In the genomic region with DNA sequence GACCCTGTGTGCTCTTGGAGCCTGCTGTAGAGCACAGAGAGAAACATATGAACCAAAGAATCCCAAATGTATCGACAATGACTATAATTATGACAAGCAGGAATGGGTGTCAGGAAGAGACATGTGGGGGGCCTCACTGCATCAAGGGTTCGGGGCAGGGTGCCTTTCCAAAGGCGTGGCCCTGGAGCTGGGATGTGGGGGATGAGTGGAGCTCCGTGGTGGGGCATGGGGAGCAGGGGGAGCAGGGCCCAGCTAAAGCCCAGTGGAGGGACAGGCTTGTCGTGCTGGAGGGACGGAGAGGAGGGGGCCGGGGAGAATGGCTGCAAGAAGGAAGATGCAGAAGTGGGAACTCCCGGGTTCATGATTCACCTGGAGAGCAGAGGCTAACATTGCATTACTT, we compare ENCODE assay signal across 19 cellular contexts.
A peak's percentile ranks its signal among the peaks of the same experiment; 100 is the strongest.
DNase-seq lines count a peak whose midpoint lies in the region; ATAC-seq, FAIRE-seq and TF ChIP-seq lines count a peak whose summit lies in the region.
"Had no signal": no experiment of that assay in that cellular context is flagged by ENCODE, and none has a peak within 500 bp of the region (broad histone marks: within the 10 kb centered on the region; RNA-seq: fewer than 3 reads in every experiment).

No MANE protein-coding gene starts in this region.

- H3K4me1 ChIP-seq in GM23338 (ENCODE audit: insufficient read depth) = peaks cover 7% of the 10 kb centered on the region
- no peaks in the 10 kb centered on the region for H3K4me1 ChIP-seq in kidney (ENCODE audit: control insufficient read depth in 1 of 2, insufficient read depth in 1 of 2, low read depth in 1 of 2, low read length in 2 of 2)
- H3K4me1 ChIP-seq: BE2C, HAP-1 had no signal

- peak overlapping the region; percentile 90 for H2AFZ ChIP-seq in GM23338

- TF ChIP-seq CTCF in GM23338 (conservative IDR thresholded peaks at IDR 0.05; ENCODE audit: low read depth in 2 of 2) (no peak), kidney (IDR thresholded peaks at IDR 0.05; ENCODE audit: borderline replicate concordance, extremely low read depth, insufficient read depth) (no peak)

- DNase-seq in GM23338 (ENCODE audit: low spot score) (no peak), NCI-H2227 (lab: John Stamatoyannopoulos, UW; ENCODE audit: unreplicated experiment) (peak; percentile 44), kidney (peak; percentile 31), posterior vena cava (ENCODE audit: low spot score) (peak; percentile 16), NCI-H446 (lab: John Stamatoyannopoulos, UW) (no peak), amygdala (lab: John Stamatoyannopoulos, UW) (no peak)
- DNase-seq: CD4-positive, CD25-positive, alpha-beta regulatory T cell; DMS79; KBM-7; NCI-H1092 treated with DMSO at 0.1 percent for 48 hours; NCI-H1436 treated with DMSO at 0.1 percent for 48 hours; NCI-H2029; NCI-H526; SHP77 treated with DMSO at 0.1 percent for 48 hours had no signal

- FAIRE-seq in kidney (lab: Jason Lieb, UNC) = no peak
- FAIRE-seq: HepG2 had no signal

- no peak overlapping the region for H3K4me3 Mint-ChIP-seq in GM23338
- H3K4me3 Mint-ChIP-seq: CD4-positive, CD25-positive, alpha-beta regulatory T cell had no signal

- H3K9me3 Mint-ChIP-seq in GM23338 = no peaks in the 10 kb centered on the region
- H3K9me3 Mint-ChIP-seq: CD4-positive, CD25-positive, alpha-beta regulatory T cell had no signal

- no peak overlapping the region for H3K27ac Mint-ChIP-seq in GM23338

- H3K4me3 ChIP-seq in GM23338 (no peak overlapping the region), kidney (ENCODE audit: low read length in 2 of 2) (no peak overlapping the region)
- H3K4me3 ChIP-seq: HAP-1 had no signal

- no peaks in the 10 kb centered on the region for H3K27me3 ChIP-seq in GM23338 (ENCODE audit: insufficient read depth)
- H3K27me3 ChIP-seq: BE2C had no signal

- intact Hi-C loops in kidney (cut with DNase I) (no loop called here), posterior vena cava (cut with DNase I) (loop anchor here in 1 of 2 donors (10.0 kb wide), 1 partner anchor 1080 kb away; no protein-coding TSS in a partner anchor)

- H3K79me2 ChIP-seq in GM23338 (replicated peaks; ENCODE audit: insufficient read depth) = no peaks in the 10 kb centered on the region

- H3K9me3 ChIP-seq in kidney (ENCODE audit: control insufficient read depth in 1 of 2, low read length in 2 of 2) = no peaks in the 10 kb centered on the region
- H3K9me3 ChIP-seq: BE2C, HAP-1, SK-N-SH had no signal

- no peak for ATAC-seq in GM23338
- no peak for ATAC-seq in HG03039 (IDR thresholded peaks at IDR 0.05; ENCODE audit: unreplicated experiment)

- H3K36me3 ChIP-seq in GM23338 (ENCODE audit: insufficient read depth) = no peaks in the 10 kb centered on the region
- H3K36me3 ChIP-seq in kidney (ENCODE audit: control insufficient read depth in 1 of 2, insufficient read depth in 2 of 2, low read length in 2 of 2) = no peaks in the 10 kb centered on the region
- H3K36me3 ChIP-seq: BE2C, HAP-1 had no signal

- H3F3A ChIP-seq in GM23338 (replicated peaks; ENCODE audit: low read depth) = no peaks in the 10 kb centered on the region

- H3K36me3 Mint-ChIP-seq in GM23338 (ENCODE audit: low read depth) = no peaks in the 10 kb centered on the region
- H3K36me3 Mint-ChIP-seq: CD4-positive, CD25-positive, alpha-beta regulatory T cell had no signal

- H3K27ac ChIP-seq in GM23338 (ENCODE audit: low read depth) (no peak overlapping the region), kidney (ENCODE audit: low read depth in 2 of 2, low read length in 2 of 2) (no peak overlapping the region)

- peak overlapping the region; percentile 14; the same call in 1 of the 2 replicates for H3K4me2 ChIP-seq in GM23338
- H3K4me2 ChIP-seq: SK-N-SH had no signal

- peaks cover 13% of the 10 kb centered on the region for H3K27me3 Mint-ChIP-seq in GM23338 (ENCODE audit: insufficient read depth, low read depth, poor library complexity)

- H4K20me1 ChIP-seq in GM23338 (replicated peaks; ENCODE audit: insufficient read depth) = no peaks in the 10 kb centered on the region

- no peaks in the 10 kb centered on the region for H3K9me2 ChIP-seq in GM23338 (ENCODE audit: insufficient read depth)
- H3K9me2 ChIP-seq: SK-N-SH had no signal

- peaks cover 19% of the 10 kb centered on the region for H3K4me1 Mint-ChIP-seq in GM23338

- H3K9ac ChIP-seq in kidney (ENCODE audit: low read length in 2 of 2) = no peak overlapping the region
- H3K9ac ChIP-seq: SK-N-SH had no signal

TF ChIP-seq in GM23338, 12 proteins besides CTCF, POLR2A, EP300 and RAD21 (continues in another document):
- TF ChIP-seq JUNB (IDR thresholded peaks at IDR 0.05; ENCODE audit: unreplicated experiment) (no peak), ZNF331 (CRISPR knock-in tag; IDR thresholded peaks at IDR 0.05; ENCODE audit: low read depth) (no peak), CREB1 (CRISPR knock-in tag; IDR thresholded peaks at IDR 0.05; ENCODE audit: low read depth) (no peak), EZH2 (IDR thresholded peaks at IDR 0.05; ENCODE audit: low read depth, unreplicated experiment) (no peak), POLR2AphosphoS5 (IDR thresholded peaks at IDR 0.05; ENCODE audit: low read depth) (no peak), NANOG (IDR thresholded peaks at IDR 0.05; ENCODE audit: borderline replicate concordance) (no peak), EZH2phosphoT487 (IDR thresholded peaks at IDR 0.05; ENCODE audit: unreplicated experiment) (no peak), STAT1 (IDR thresholded peaks at IDR 0.05; ENCODE audit: unreplicated experiment) (no peak), ZNF114 (CRISPR knock-in tag; IDR thresholded peaks at IDR 0.05) (no peak)
- TF ChIP-seq, protein P1, sequence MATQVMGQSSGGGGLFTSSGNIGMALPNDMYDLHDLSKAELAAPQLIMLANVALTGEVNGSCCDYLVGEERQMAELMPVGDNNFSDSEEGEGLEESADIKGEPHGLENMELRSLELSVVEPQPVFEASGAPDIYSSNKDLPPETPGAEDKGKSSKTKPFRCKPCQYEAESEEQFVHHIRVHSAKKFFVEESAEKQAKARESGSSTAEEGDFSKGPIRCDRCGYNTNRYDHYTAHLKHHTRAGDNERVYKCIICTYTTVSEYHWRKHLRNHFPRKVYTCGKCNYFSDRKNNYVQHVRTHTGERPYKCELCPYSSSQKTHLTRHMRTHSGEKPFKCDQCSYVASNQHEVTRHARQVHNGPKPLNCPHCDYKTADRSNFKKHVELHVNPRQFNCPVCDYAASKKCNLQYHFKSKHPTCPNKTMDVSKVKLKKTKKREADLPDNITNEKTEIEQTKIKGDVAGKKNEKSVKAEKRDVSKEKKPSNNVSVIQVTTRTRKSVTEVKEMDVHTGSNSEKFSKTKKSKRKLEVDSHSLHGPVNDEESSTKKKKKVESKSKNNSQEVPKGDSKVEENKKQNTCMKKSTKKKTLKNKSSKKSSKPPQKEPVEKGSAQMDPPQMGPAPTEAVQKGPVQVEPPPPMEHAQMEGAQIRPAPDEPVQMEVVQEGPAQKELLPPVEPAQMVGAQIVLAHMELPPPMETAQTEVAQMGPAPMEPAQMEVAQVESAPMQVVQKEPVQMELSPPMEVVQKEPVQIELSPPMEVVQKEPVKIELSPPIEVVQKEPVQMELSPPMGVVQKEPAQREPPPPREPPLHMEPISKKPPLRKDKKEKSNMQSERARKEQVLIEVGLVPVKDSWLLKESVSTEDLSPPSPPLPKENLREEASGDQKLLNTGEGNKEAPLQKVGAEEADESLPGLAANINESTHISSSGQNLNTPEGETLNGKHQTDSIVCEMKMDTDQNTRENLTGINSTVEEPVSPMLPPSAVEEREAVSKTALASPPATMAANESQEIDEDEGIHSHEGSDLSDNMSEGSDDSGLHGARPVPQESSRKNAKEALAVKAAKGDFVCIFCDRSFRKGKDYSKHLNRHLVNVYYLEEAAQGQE (IDR thresholded peaks at IDR 0.05; ENCODE audit: unreplicated experiment) = no peak
- TF ChIP-seq, protein P2, sequence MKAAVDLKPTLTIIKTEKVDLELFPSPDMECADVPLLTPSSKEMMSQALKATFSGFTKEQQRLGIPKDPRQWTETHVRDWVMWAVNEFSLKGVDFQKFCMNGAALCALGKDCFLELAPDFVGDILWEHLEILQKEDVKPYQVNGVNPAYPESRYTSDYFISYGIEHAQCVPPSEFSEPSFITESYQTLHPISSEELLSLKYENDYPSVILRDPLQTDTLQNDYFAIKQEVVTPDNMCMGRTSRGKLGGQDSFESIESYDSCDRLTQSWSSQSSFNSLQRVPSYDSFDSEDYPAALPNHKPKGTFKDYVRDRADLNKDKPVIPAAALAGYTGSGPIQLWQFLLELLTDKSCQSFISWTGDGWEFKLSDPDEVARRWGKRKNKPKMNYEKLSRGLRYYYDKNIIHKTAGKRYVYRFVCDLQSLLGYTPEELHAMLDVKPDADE (IDR thresholded peaks at IDR 0.05) = no peak

Comparison
In these comparisons a context has a peak if more than half of its experiments do, and no peak if none do; other contexts are left out.
1. DNase-seq: peak in NCI-H2227 (single experiment), kidney (single experiment) and posterior vena cava (single experiment); none in GM23338 (single experiment), NCI-H446 (0 of 2) and amygdala (0 of 56).